14 cellular contexts compared by ENCODE assay signal in the genomic region with DNA sequence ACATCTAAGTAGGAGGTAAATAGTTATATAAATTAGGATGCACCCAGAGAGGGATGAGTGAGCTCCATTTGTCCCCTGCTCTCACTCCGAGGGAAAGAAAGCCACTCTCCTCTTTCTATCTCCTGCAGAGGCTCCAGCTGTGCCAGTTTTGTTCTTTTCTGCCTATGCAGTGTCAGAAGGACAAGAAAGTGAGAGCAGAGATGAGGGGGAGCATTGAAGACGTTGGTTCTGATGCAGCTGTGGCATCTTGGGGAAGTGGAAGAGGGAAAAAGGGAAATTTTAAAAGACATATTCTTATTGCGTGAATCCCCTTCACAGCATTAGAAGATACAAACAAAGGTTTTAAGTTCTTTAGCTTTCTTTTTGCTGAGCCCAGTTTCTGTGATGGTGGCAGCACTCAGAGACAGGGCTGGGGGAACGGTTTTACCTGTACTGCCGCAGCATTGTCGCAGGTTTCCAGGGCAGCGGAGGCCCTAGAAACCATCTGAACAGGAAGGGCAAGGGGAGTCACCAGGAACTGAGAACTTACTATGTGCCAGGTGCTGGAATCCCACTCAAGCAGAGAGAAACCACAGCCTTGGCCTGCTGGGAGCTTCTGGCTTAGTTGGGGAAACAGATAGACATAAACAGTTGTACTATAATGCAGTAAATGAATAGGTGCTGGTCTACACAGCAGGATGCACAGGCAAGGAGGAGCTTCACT. TPM values are rescaled to one million over a fixed set of nuclear protein-coding genes. Genes with fewer than 3 reads are reported as not detected.
DNase-seq lines count a peak whose midpoint lies in the region; ATAC-seq and TF ChIP-seq lines count a peak whose summit lies in the region.
"Had no signal": no experiment of that assay in that cellular context is flagged by ENCODE, and none has a peak within 500 bp of the region (broad histone marks: within the 10 kb centered on the region; RNA-seq: fewer than 3 reads in every experiment).

No MANE protein-coding gene starts in this region.

- intact Hi-C loops in heart right ventricle (cut with DNase I): loop anchor here in 1 of 10 donors (5.0 kb wide), 1 partner anchor 103 kb away; no protein-coding TSS in a partner anchor

- H3K4me3 ChIP-seq in heart right ventricle: no peak overlapping the region
- H3K4me3 ChIP-seq: MG63, pancreas had no signal

- no peaks in the 10 kb centered on the region for H3K9me3 ChIP-seq in heart right ventricle
- H3K9me3 ChIP-seq: MG63, pancreas had no signal

- no peaks in the 10 kb centered on the region for H3K27me3 ChIP-seq in heart right ventricle
- H3K27me3 ChIP-seq: MG63, pancreas had no signal

- TF ChIP-seq CTCF in heart right ventricle (IDR thresholded peaks at IDR 0.05): no peak

- 81 to 84% methylated on average over 7 of the region's 7 CpGs for WGBS in heart right ventricle, 2 donors

- no peaks in the 10 kb centered on the region for H3K4me1 ChIP-seq in heart right ventricle
- H3K4me1 ChIP-seq: pancreas had no signal

- DNase-seq in germinal center (ENCODE audit: low spot score) (peak; percentile 41), heart right ventricle (no peak), epidermal melanocyte (ENCODE audit: insufficient read length, low spot score) (no peak), NCI-H524 (lab: John Stamatoyannopoulos, UW) (no peak)
- DNase-seq: activated CD8-positive, alpha-beta memory T cell treated with anti-CD3 and anti-CD28 coated beads for 24 hours; mesenchymal stem cell; MG63; NCI-H2171 treated with DMSO at 0.1 percent for 48 hours; pancreas had no signal

- ATAC-seq in GM18511 (IDR thresholded peaks at IDR 0.05; ENCODE audit: unreplicated experiment) (peak; percentile 49), GM21737 (IDR thresholded peaks at IDR 0.05; ENCODE audit: unreplicated experiment) (peak; percentile 55), HG03378 (IDR thresholded peaks at IDR 0.05; ENCODE audit: unreplicated experiment) (peak; percentile 35), heart right ventricle (no peak), HG02938 (IDR thresholded peaks at IDR 0.05; ENCODE audit: unreplicated experiment) (no peak)
- ATAC-seq: pancreas had no signal

- H3K27ac ChIP-seq in heart right ventricle: no peak overlapping the region
- H3K27ac ChIP-seq: pancreas, RWPE1 had no signal

- H3K36me3 ChIP-seq in heart right ventricle: no peaks in the 10 kb centered on the region
- H3K36me3 ChIP-seq: MG63, pancreas had no signal

RNA-seq across cellular contexts. Expression of a gene that starts 44.9 kb away (rescaled TPM):
- 10 to 100 TPM; 31.4 to 49.7 (median 42.5) TPM for total RNA-seq in heart right ventricle
- 10 to 100 TPM in 1 of 2 donors, 1 to 10 TPM in 1; 7.1 to 13.4 TPM for polyA plus RNA-seq in heart right ventricle

Comparison
In these comparisons a context has a peak if more than half of its experiments do, and no peak if none do; other contexts are left out.
1. ATAC-seq: peak in GM18511 (single experiment), GM21737 (single experiment) and HG03378 (single experiment); none in heart right ventricle (0 of 8) and HG02938 (single experiment).